ENCODE assay signal across 1 cellular context in genomic region chr1:938088-938683, GRCh38.
TF ChIP-seq lines count a peak whose summit lies in the region.

No MANE protein-coding gene starts in this region.

TF ChIP-seq in H1, 55 proteins besides CTCF, POLR2A, EP300 and RAD21:
- TF ChIP-seq KDM5A (IDR thresholded peaks at IDR 0.05; ENCODE audit: low read length): no peak
